ENCODE assay signal across 25 cellular contexts in the genomic region with DNA sequence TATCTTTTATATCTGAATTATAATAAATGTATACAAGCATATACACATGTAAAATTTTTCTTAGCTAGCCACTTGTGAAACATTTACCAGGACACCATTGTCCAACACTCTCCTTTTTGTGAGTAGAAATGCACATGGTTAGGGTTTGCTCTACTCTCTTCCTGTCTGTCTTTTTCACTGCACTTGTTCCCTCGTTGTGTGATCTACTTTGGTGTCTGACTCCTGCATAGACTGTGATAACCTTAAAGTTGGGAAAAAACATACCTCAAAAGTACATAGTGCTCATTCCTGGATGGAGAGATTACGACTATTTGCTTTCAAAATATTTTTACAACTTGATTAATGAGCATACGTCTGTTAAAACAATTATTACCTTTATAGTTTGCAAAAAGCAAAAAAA.
DNase-seq lines count a peak whose midpoint lies in the region; ATAC-seq, FAIRE-seq and TF ChIP-seq lines count a peak whose summit lies in the region.
"Had no signal": no experiment of that assay in that cellular context is flagged by ENCODE, and none has a peak within 500 bp of the region (broad histone marks: within the 10 kb centered on the region; RNA-seq: fewer than 3 reads in every experiment).

No MANE protein-coding gene starts in this region.

- H4K20me1 ChIP-seq in Loucy (ENCODE audit: insufficient read depth, low read length, poor library complexity, severe bottlenecking) (no peaks in the 10 kb centered on the region), endothelial cell of umbilical vein (replicated peaks; ENCODE audit: control insufficient read depth, extremely low read depth, insufficient read depth, low read length) (no peaks in the 10 kb centered on the region)
- H4K20me1 ChIP-seq: BLaER1 had no signal

- H3K27me3 ChIP-seq in Loucy (ENCODE audit: insufficient read depth, low read length, poor library complexity, severe bottlenecking): no peaks in the 10 kb centered on the region
- no peaks in the 10 kb centered on the region for H3K27me3 ChIP-seq in RWPE2 (ENCODE audit: insufficient read depth, poor library complexity, severe bottlenecking)
- H3K27me3 ChIP-seq in endothelial cell of umbilical vein (ENCODE audit: control insufficient read depth in 2 of 2, insufficient read depth in 2 of 2, low read length in 2 of 2): no peaks in the 10 kb centered on the region
- H3K27me3 ChIP-seq: BE2C, BLaER1 had no signal

- peaks cover 13% of the 10 kb centered on the region for H3K9me3 Mint-ChIP-seq in activated T-helper 17 cell treated with anti-CD3 and anti-CD28 coated beads, Interleukin-2, amount 50 U/mL, for 72 hours

- no peaks in the 10 kb centered on the region for H3K27me3 Mint-ChIP-seq in activated T-helper 17 cell treated with anti-CD3 and anti-CD28 coated beads, Interleukin-2, amount 50 U/mL, for 72 hours
- H3K27me3 Mint-ChIP-seq: CD4-positive, alpha-beta memory T cell; CD4-positive, CD25-positive, alpha-beta regulatory T cell; CD8-positive, alpha-beta memory T cell had no signal

- H3K27ac ChIP-seq in A549 (peak overlapping the region in 1 of 2 experiments; percentile 32; a peak in 1 of 6 replicates), RWPE2 (ENCODE audit: poor library complexity, severe bottlenecking) (peak overlapping the region; percentile 93), endothelial cell of umbilical vein (ENCODE audit: insufficient read depth, low read depth, low read length) (no peak overlapping the region)
- H3K27ac ChIP-seq: 22Rv1, BLaER1 had no signal

- intact Hi-C loops in endothelial cell of umbilical vein (cut with micrococcal nuclease): no loop called here

- CTCF ChIA-PET in A549 (lab: Yijun Ruan, JAX): interaction anchor here (0.9 kb wide), 1 partner anchor 12 kb away, joined by 4 read pairs; no protein-coding TSS in a partner anchor
- CTCF ChIA-PET in endothelial cell of umbilical vein (lab: Charles Lee): no interaction called here

- no TSS peak for BruUV-seq in endothelial cell of umbilical vein (replicated peaks; lab: Mats Ljungman, UMichigan)

- no peaks in the 10 kb centered on the region for H3K36me3 ChIP-seq in Loucy (ENCODE audit: insufficient read depth, low read length)
- no peaks in the 10 kb centered on the region for H3K36me3 ChIP-seq in RWPE2 (ENCODE audit: low read depth)
- H3K36me3 ChIP-seq in endothelial cell of umbilical vein (ENCODE audit: control insufficient read depth in 2 of 2, extremely low read depth in 1 of 2, insufficient read depth in 2 of 2, low read length in 2 of 2): no peaks in the 10 kb centered on the region
- H3K36me3 ChIP-seq: BE2C, BLaER1 had no signal

- H3K9me2 ChIP-seq in Loucy (replicated peaks; ENCODE audit: low read depth, low read length): no peaks in the 10 kb centered on the region

- POLR2A ChIA-PET in A549 (lab: Yijun Ruan, JAX): no interaction called here
- POLR2A ChIA-PET in endothelial cell of umbilical vein (lab: Charles Lee): no interaction called here

- FAIRE-seq in A549 (lab: Jason Lieb, UNC): no peak
- FAIRE-seq in endothelial cell of umbilical vein (lab: Jason Lieb, UNC): no peak
- FAIRE-seq: GM12878, GM12892, GM18507 had no signal

- H3K4me2 ChIP-seq in A549 (peak overlapping the region; percentile 27; the same call in 2 of the 3 replicates), Loucy (ENCODE audit: low read depth, low read length, poor library complexity, severe bottlenecking) (peak overlapping the region; percentile 76), endothelial cell of umbilical vein (ENCODE audit: insufficient read depth, low read length) (no peak overlapping the region)
- H3K4me2 ChIP-seq: BLaER1 had no signal

- 28% methylated on average over 3 of the region's 3 CpGs for WGBS in A549 (ENCODE audit: missing lambda C conversion rate)

- no peak overlapping the region for H3K4me3 ChIP-seq in A549
- H3K4me3 ChIP-seq in Loucy (ENCODE audit: low read length, poor library complexity, severe bottlenecking): peak overlapping the region; percentile 61
- H3K4me3 ChIP-seq in RWPE2 (ENCODE audit: severe bottlenecking): no peak overlapping the region
- H3K4me3 ChIP-seq in endothelial cell of umbilical vein (replicated peaks in 1 of 3; ENCODE audit: insufficient read depth in 1 of 3, low read depth in 1 of 3, low read length in 3 of 3): no peak overlapping the region
- H3K4me3 ChIP-seq: BLaER1, GM12878 had no signal

- no peaks in the 10 kb centered on the region for H3K9me1 ChIP-seq in endothelial cell of umbilical vein (replicated peaks; ENCODE audit: control insufficient read depth, extremely low read depth, insufficient read depth, low read length)

- peak overlapping the region; percentile 59 for H2AFZ ChIP-seq in Loucy (ENCODE audit: low read length)
- peak overlapping the region; percentile 53 for H2AFZ ChIP-seq in endothelial cell of umbilical vein (ENCODE audit: low read depth, low read length)

- H3F3A ChIP-seq in Loucy (ENCODE audit: low read depth): no peaks in the 10 kb centered on the region

- H3K9ac ChIP-seq in Loucy (ENCODE audit: low read depth, low read length, poor library complexity, severe bottlenecking) (peak overlapping the region; percentile 41), endothelial cell of umbilical vein (replicated peaks; ENCODE audit: extremely low read depth, insufficient read depth, low read length) (no peak overlapping the region)
- H3K9ac ChIP-seq: BLaER1 had no signal

- TF ChIP-seq POLR2A in A549 (IDR thresholded peaks at IDR 0.05; ENCODE audit: low read length) (no peak), endothelial cell of umbilical vein (IDR thresholded peaks at IDR 0.05; ENCODE audit: low read depth, low read length) (no peak)

- H3K4me3 Mint-ChIP-seq in activated T-helper 17 cell treated with anti-CD3 and anti-CD28 coated beads, Interleukin-2, amount 50 U/mL, for 72 hours: no peak overlapping the region
- H3K4me3 Mint-ChIP-seq: CD14-positive monocyte; CD4-positive, alpha-beta memory T cell; CD4-positive, CD25-positive, alpha-beta regulatory T cell; CD8-positive, alpha-beta memory T cell had no signal

- TF ChIP-seq EP300 in A549 (IDR thresholded peaks at IDR 0.05): no peak

- DNase-seq in A549 (ENCODE audit: low read depth in 1 of 2, low spot score in 1 of 2) (no peak), RWPE2 (ENCODE audit: low spot score) (no peak), endothelial cell of umbilical vein (ENCODE audit: low read depth, low spot score) (peak; percentile 24), DMS153 (lab: John Stamatoyannopoulos, UW) (no peak)
- DNase-seq: ACHN; BE2C; C1 segment of cervical spinal cord; CD4-positive, alpha-beta memory T cell; CD4-positive, CD25-positive, alpha-beta regulatory T cell; CD8-positive, alpha-beta memory T cell; COR-L47; DMS 273 treated with DMSO at 0.1 percent for 48 hours; DMS79 treated with DMSO at 0.1 percent for 48 hours; EL; GDM1 had no signal

- H3K79me2 ChIP-seq in Loucy (ENCODE audit: insufficient read depth, low read length): no peaks in the 10 kb centered on the region
- H3K79me2 ChIP-seq in endothelial cell of umbilical vein (ENCODE audit: control insufficient read depth, insufficient read depth, low read length): no peaks in the 10 kb centered on the region

- H3K27ac Mint-ChIP-seq in activated T-helper 17 cell treated with anti-CD3 and anti-CD28 coated beads, Interleukin-2, amount 50 U/mL, for 72 hours: no peak overlapping the region
- H3K27ac Mint-ChIP-seq: CD14-positive monocyte; CD8-positive, alpha-beta memory T cell had no signal

- dilution Hi-C loops in endothelial cell of umbilical vein (cut with MboI; ENCODE audit: extremely low pct_ligation_motif_present, low sequenced_read_pairs): no loop called here

- H3K36me3 Mint-ChIP-seq in activated T-helper 17 cell treated with anti-CD3 and anti-CD28 coated beads, Interleukin-2, amount 50 U/mL, for 72 hours (ENCODE audit: low read depth): no peaks in the 10 kb centered on the region
- H3K36me3 Mint-ChIP-seq: CD14-positive monocyte; CD4-positive, alpha-beta memory T cell; CD4-positive, CD25-positive, alpha-beta regulatory T cell; CD8-positive, alpha-beta memory T cell had no signal

- TF ChIP-seq CTCF in A549 (IDR thresholded peaks at IDR 0.05): no peak
- no peak for TF ChIP-seq CTCF in Loucy (conservative IDR thresholded peaks at IDR 0.05; ENCODE audit: low read length)
- TF ChIP-seq CTCF in RWPE2 (IDR thresholded peaks at IDR 0.05; ENCODE audit: poor library complexity, severe bottlenecking): no peak
- no peak for TF ChIP-seq CTCF in endothelial cell of umbilical vein (IDR thresholded peaks at IDR 0.05; ENCODE audit: extremely low read depth in 1 of 2, insufficient read depth in 1 of 2, low read depth in 1 of 2, low read length in 2 of 2)

- H3K4me1 ChIP-seq in A549 (peaks cover 23% of the 10 kb centered on the region), Loucy (ENCODE audit: insufficient read depth, low read length, poor library complexity, severe bottlenecking) (peaks cover 14% of the 10 kb centered on the region), RWPE2 (ENCODE audit: insufficient read depth, poor library complexity, severe bottlenecking) (peaks cover 26% of the 10 kb centered on the region), endothelial cell of umbilical vein (ENCODE audit: control insufficient read depth, extremely low read depth, insufficient read depth, low read length) (peaks cover 20% of the 10 kb centered on the region)
- H3K4me1 ChIP-seq: BE2C, BLaER1 had no signal

- no peak for TF ChIP-seq RAD21 in A549 (conservative IDR thresholded peaks at IDR 0.05 in 1 of 2, IDR thresholded peaks at IDR 0.05 in 1 of 2)

- H3K4me1 Mint-ChIP-seq in activated T-helper 17 cell treated with anti-CD3 and anti-CD28 coated beads, Interleukin-2, amount 50 U/mL, for 72 hours: no peaks in the 10 kb centered on the region
- H3K4me1 Mint-ChIP-seq: CD4-positive, alpha-beta memory T cell; CD4-positive, CD25-positive, alpha-beta regulatory T cell; CD8-positive, alpha-beta memory T cell had no signal

- ATAC-seq in A549 (no peak), RWPE2 (ENCODE audit: low read depth) (no peak), GM21515 (IDR thresholded peaks at IDR 0.05; ENCODE audit: unreplicated experiment) (no peak), HG03159 (IDR thresholded peaks at IDR 0.05; ENCODE audit: unreplicated experiment) (no peak)
- ATAC-seq in activated T-helper 17 cell treated with anti-CD3 and anti-CD28 coated beads, Interleukin-2, amount 50 U/mL, for 72 hours (replicated peaks): no peak
- ATAC-seq: GM12878 had no signal

- H3K9me3 ChIP-seq in A549 (no peaks in the 10 kb centered on the region), Loucy (ENCODE audit: insufficient read depth, low read depth, low read length) (0 out of 2 replicates have a peak, but pooled peaks cover under 1% of the 10 kb centered on the region), RWPE2 (ENCODE audit: severe bottlenecking) (no peaks in the 10 kb centered on the region), endothelial cell of umbilical vein (replicated peaks; ENCODE audit: control insufficient read depth, insufficient read depth, low read length) (no peaks in the 10 kb centered on the region)
- H3K9me3 ChIP-seq: BE2C, BLaER1 had no signal

TF ChIP-seq in A549, 52 proteins besides CTCF, POLR2A, EP300 and RAD21 (continues in another document):
- TF ChIP-seq HOXB5 (CRISPR knock-in tag; IDR thresholded peaks at IDR 0.05) (no peak), PHF8 (IDR thresholded peaks at IDR 0.05; ENCODE audit: borderline replicate concordance, low read depth) (no peak)

TF ChIP-seq in endothelial cell of umbilical vein, 7 proteins besides CTCF, POLR2A, EP300 and RAD21 (continues in another document):
- no peak for TF ChIP-seq MYC (IDR thresholded peaks at IDR 0.05; ENCODE audit: low read depth, low read length)
